Comparison of ENCODE assay signal across 19 cellular contexts in genomic region chr7:142897691-142898090, GRCh38. TPM values are rescaled to one million over a fixed set of nuclear protein-coding genes. Genes with fewer than 3 reads are reported as not detected.
"Had no signal": no experiment of that assay in that cellular context is flagged by ENCODE, and none has a peak within 500 bp of the region (broad histone marks: within the 10 kb centered on the region; RNA-seq: fewer than 3 reads in every experiment).

No MANE protein-coding gene starts in this region.

- H2AFZ ChIP-seq: neural progenitor cell had no signal

- H3K4me3 ChIP-seq: dorsolateral prefrontal cortex, gastrocnemius medialis, heart right ventricle, left ventricle myocardium inferior, lower lobe of right lung, neural progenitor cell, pancreas, smooth muscle cell, uterus had no signal

- H3K9me3 ChIP-seq: gastrocnemius medialis, heart right ventricle, left ventricle myocardium inferior, lower lobe of right lung, pancreas, uterus had no signal

- DNase-seq: cortex of kidney; dorsolateral prefrontal cortex; effector CD8-positive, alpha-beta T cell; gastrocnemius medialis; heart right ventricle; left ventricle myocardium inferior; natural killer cell; nucleus accumbens; right cardiac atrium; stimulated activated CD4-positive, alpha-beta T cell treated with anti-CD3 and anti-CD28 coated beads, Interleukin-2, amount 100 ng/mL, for 48 hours; stimulated activated naive CD4-positive, alpha-beta T cell treated with Interleukin-2 at 50 U/mL for 16 hours; trophoblast cell; uterus had no signal

- H3K27me3 ChIP-seq: gastrocnemius medialis, neural progenitor cell, pancreas, uterus had no signal

- H3K27ac ChIP-seq: dorsolateral prefrontal cortex, gastrocnemius medialis, heart right ventricle, left ventricle myocardium inferior, lower lobe of right lung, neural progenitor cell, pancreas, uterus had no signal

- H3K36me3 ChIP-seq: gastrocnemius medialis, heart right ventricle, left ventricle myocardium inferior, lower lobe of right lung, neural progenitor cell, pancreas, uterus had no signal

- H3K9ac ChIP-seq: neural progenitor cell had no signal

- H3K4me2 ChIP-seq: neural progenitor cell, smooth muscle cell had no signal

RNA-seq across cellular contexts. Expression of gene TRPV6, which starts 12.1 kb away (rescaled TPM):
- polyA plus RNA-seq: right cardiac atrium had no signal

RNA-seq across cellular contexts. Expression of gene TRPV5, which starts 35.9 kb away (rescaled TPM):
- polyA plus RNA-seq: heart right ventricle, keratinocyte, pancreas, right cardiac atrium, smooth muscle cell had no signal

RNA-seq across cellular contexts. Expression of gene LLCFC1, which starts 41.6 kb away (rescaled TPM):
- polyA plus RNA-seq: heart right ventricle, keratinocyte, pancreas, right cardiac atrium, smooth muscle cell, thymus had no signal
